11 cellular contexts compared by ENCODE assay signal in the genomic region with DNA sequence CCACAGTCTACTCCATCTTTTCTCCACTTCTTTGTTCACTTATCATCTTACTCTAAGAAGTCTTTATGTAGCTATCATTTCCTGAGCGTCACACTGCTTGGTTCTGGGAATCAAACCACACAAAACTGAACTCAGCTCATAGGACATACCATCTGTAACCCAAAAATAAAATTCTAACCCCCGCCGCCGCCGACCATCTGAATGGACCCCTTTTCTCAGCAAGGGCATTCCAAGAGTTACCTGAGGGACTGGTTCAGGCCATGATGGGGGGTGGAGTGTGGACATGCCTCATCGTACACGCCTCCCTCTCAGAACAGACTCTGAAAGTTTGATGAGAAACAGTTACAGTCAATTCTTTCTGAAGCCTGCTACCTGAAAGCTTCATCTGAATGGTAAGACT. TPM values are rescaled to one million over a fixed set of nuclear protein-coding genes. Genes with fewer than 3 reads are reported as not detected.
DNase-seq lines count a peak whose midpoint lies in the region; ATAC-seq lines count a peak whose summit lies in the region.
"Had no signal": no experiment of that assay in that cellular context is flagged by ENCODE, and none has a peak within 500 bp of the region (broad histone marks: within the 10 kb centered on the region; RNA-seq: fewer than 3 reads in every experiment).

No MANE protein-coding gene starts in this region.

- peak overlapping the region; percentile 57 for H3K4me2 ChIP-seq in Karpas-422 (ENCODE audit: low read depth, low read length, poor library complexity, severe bottlenecking)

- no peaks in the 10 kb centered on the region for H3K79me2 ChIP-seq in Karpas-422 (ENCODE audit: low read length)

- peak overlapping the region; percentile 96 for H3K27ac ChIP-seq in Karpas-422 (ENCODE audit: low read length)

- H3K9me3 ChIP-seq in Karpas-422 (ENCODE audit: low read length): no peaks in the 10 kb centered on the region

- no peaks in the 10 kb centered on the region for H4K20me1 ChIP-seq in Karpas-422 (ENCODE audit: insufficient read depth, low read depth, low read length)

- DNase-seq in Karpas-422: peak; percentile 81
- DNase-seq in activated CD8-positive, alpha-beta memory T cell treated with anti-CD3 and anti-CD28 coated beads, Interleukin-2, amount 50 U/mL, for 4 hours: peak; percentile 55
- peak; percentile 75 for DNase-seq in islet precursor cell
- DNase-seq in stimulated activated naive CD4-positive, alpha-beta T cell treated with Interleukin-2 at 50 U/mL for 16 hours (lab: John Stamatoyannopoulos, UW): peak; percentile 50
- no peak for DNase-seq in ecto neural progenitor cell (ENCODE audit: low spot score)
- no peak for DNase-seq in effector CD4-positive, alpha-beta T cell
- no peak for DNase-seq in DMS79 treated with DMSO at 0.1 percent for 48 hours (lab: John Stamatoyannopoulos, UW)
- DNase-seq: head of caudate nucleus had no signal

- peak overlapping the region; percentile 63 for H3K9ac ChIP-seq in Karpas-422 (ENCODE audit: low read length)

- peaks cover 77% of the 10 kb centered on the region for H3K4me1 ChIP-seq in Karpas-422 (ENCODE audit: low read length)

- no peaks in the 10 kb centered on the region for H3K9me2 ChIP-seq in Karpas-422 (replicated peaks; ENCODE audit: insufficient read depth, low read length)

- H2AFZ ChIP-seq in Karpas-422 (ENCODE audit: low read length): no peak overlapping the region

- no peaks in the 10 kb centered on the region for H3K36me3 ChIP-seq in Karpas-422 (ENCODE audit: insufficient read depth, low read length)

- no peak for ATAC-seq in GM21529 (IDR thresholded peaks at IDR 0.05; ENCODE audit: unreplicated experiment)

- no peaks in the 10 kb centered on the region for H3K27me3 ChIP-seq in Karpas-422 (ENCODE audit: low read length)

- peak overlapping the region; percentile 37 for H3K4me3 ChIP-seq in Karpas-422 (ENCODE audit: low read length)

RNA-seq across cellular contexts. Expression of gene CHI3L2, which starts 12.6 kb away (rescaled TPM):
- total RNA-seq in Karpas-422 (2014; rRNA removed; shearing (Covaris generic); ENCODE audit: low replicate concordance): not detected in 2 replicates
- total RNA-seq: cerebellum, neural crest cell had no signal

RNA-seq across cellular contexts. Expression of gene DENND2D, which starts 14.4 kb away (rescaled TPM):
- 80.2 and 90.9 TPM in 2 replicates for total RNA-seq in Karpas-422 (2014; rRNA removed; shearing (Covaris generic); ENCODE audit: low replicate concordance)
- total RNA-seq: neural crest cell had no signal

Comparison
In these comparisons a context has a peak if more than half of its experiments do, and no peak if none do; other contexts are left out.
1. DNase-seq: peak in Karpas-422 (single experiment), activated CD8-positive, alpha-beta memory T cell treated with anti-CD3 and anti-CD28 coated beads, Interleukin-2, amount 50 U/mL, for 4 hours (single experiment), islet precursor cell (single experiment) and stimulated activated naive CD4-positive, alpha-beta T cell treated with Interleukin-2 at 50 U/mL for 16 hours (single experiment); none in ecto neural progenitor cell (single experiment), effector CD4-positive, alpha-beta T cell (single experiment) and DMS79 treated with DMSO at 0.1 percent for 48 hours (single experiment).